Comparison of ENCODE assay signal across 1 cellular context in genomic region chr4:70735915-70736314, GRCh38.
TF ChIP-seq lines count a peak whose summit lies in the region.

No MANE protein-coding gene starts in this region.

TF ChIP-seq in K562, 482 proteins besides CTCF, POLR2A, EP300 and RAD21 (continued from another document):
- TF ChIP-seq, protein P1, sequence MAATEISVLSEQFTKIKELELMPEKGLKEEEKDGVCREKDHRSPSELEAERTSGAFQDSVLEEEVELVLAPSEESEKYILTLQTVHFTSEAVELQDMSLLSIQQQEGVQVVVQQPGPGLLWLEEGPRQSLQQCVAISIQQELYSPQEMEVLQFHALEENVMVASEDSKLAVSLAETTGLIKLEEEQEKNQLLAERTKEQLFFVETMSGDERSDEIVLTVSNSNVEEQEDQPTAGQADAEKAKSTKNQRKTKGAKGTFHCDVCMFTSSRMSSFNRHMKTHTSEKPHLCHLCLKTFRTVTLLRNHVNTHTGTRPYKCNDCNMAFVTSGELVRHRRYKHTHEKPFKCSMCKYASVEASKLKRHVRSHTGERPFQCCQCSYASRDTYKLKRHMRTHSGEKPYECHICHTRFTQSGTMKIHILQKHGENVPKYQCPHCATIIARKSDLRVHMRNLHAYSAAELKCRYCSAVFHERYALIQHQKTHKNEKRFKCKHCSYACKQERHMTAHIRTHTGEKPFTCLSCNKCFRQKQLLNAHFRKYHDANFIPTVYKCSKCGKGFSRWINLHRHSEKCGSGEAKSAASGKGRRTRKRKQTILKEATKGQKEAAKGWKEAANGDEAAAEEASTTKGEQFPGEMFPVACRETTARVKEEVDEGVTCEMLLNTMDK (IDR thresholded peaks at IDR 0.05; ENCODE audit: borderline replicate concordance, insufficient read depth, low read depth, low read length, poor library complexity, severe bottlenecking): peak; percentile 84
- TF ChIP-seq ZNF384 (IDR thresholded peaks at IDR 0.05; ENCODE audit: low read depth, low read length) (peak; percentile 96), IRF9 (tag; IDR thresholded peaks at IDR 0.05) (peak; percentile 35; the same call in 1 of the 2 replicates), CBFA2T3 (IDR thresholded peaks at IDR 0.05) (peak; percentile 28), KLF16 (IDR thresholded peaks at IDR 0.05) (peak; percentile 32; the same call in 1 of the 2 replicates), HDAC1 (IDR thresholded peaks at IDR 0.05) (peak in 1 of 2 experiments; percentile 20; a peak in 1 of 4 replicates), SMARCE1 (IDR thresholded peaks at IDR 0.05) (peak; percentile 37; the same call in 1 of the 2 replicates), ADNP (tag; IDR thresholded peaks at IDR 0.05) (0 out of 2 replicates have a peak, but pooled peaks have one; percentile 36), EGR1 (conservative IDR thresholded peaks at IDR 0.05) (peak; percentile 58), CEBPG (CRISPR knock-in tag; IDR thresholded peaks at IDR 0.05) (peak; percentile 75), CEBPG (tag; conservative IDR thresholded peaks at IDR 0.05 in 1 of 2, IDR thresholded peaks at IDR 0.05 in 1 of 2) (peak; percentile 76 to 87), CREM (IDR thresholded peaks at IDR 0.05; ENCODE audit: low read depth) (peak; percentile 47; the same call in 1 of the 2 replicates), KDM1A (IDR thresholded peaks at IDR 0.05) (peak; percentile 59 to 69), CBX5 (IDR thresholded peaks at IDR 0.05; ENCODE audit: borderline replicate concordance, low read depth) (peak; percentile 22; the same call in 1 of the 2 replicates), SMARCA4 (IDR thresholded peaks at IDR 0.05) (peak; percentile 47)
- TF ChIP-seq, protein P2, sequence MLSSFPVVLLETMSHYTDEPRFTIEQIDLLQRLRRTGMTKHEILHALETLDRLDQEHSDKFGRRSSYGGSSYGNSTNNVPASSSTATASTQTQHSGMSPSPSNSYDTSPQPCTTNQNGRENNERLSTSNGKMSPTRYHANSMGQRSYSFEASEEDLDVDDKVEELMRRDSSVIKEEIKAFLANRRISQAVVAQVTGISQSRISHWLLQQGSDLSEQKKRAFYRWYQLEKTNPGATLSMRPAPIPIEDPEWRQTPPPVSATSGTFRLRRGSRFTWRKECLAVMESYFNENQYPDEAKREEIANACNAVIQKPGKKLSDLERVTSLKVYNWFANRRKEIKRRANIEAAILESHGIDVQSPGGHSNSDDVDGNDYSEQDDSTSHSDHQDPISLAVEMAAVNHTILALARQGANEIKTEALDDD (IDR thresholded peaks at IDR 0.05): 0 out of 2 replicates have a peak, but pooled peaks have one; percentile 17
- TF ChIP-seq, protein P3, sequence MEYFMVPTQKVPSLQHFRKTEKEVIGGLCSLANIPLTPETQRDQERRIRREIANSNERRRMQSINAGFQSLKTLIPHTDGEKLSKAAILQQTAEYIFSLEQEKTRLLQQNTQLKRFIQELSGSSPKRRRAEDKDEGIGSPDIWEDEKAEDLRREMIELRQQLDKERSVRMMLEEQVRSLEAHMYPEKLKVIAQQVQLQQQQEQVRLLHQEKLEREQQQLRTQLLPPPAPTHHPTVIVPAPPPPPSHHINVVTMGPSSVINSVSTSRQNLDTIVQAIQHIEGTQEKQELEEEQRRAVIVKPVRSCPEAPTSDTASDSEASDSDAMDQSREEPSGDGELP (CRISPR knock-in tag; IDR thresholded peaks at IDR 0.05; ENCODE audit: borderline replicate concordance): 0 out of 2 replicates have a peak, but pooled peaks have one; percentile 24
